In genomic region chr13:50236898-50237318, GRCh38 we compare ENCODE assay signal across 9 cellular contexts.
DNase-seq lines count a peak whose midpoint lies in the region; ATAC-seq, FAIRE-seq and TF ChIP-seq lines count a peak whose summit lies in the region.
"Had no signal": no experiment of that assay in that cellular context is flagged by ENCODE, and none has a peak within 500 bp of the region (broad histone marks: within the 10 kb centered on the region; RNA-seq: fewer than 3 reads in every experiment).

No MANE protein-coding gene starts in this region.

- DNase-seq in brain microvascular endothelial cell, result peak; percentile 48
- no peak for DNase-seq in HuH-7.5 (ENCODE audit: low spot score)
- DNase-seq in gastrocnemius medialis, result no peak
- no peak for DNase-seq in H54 (ENCODE audit: insufficient read length, low spot score)
- DNase-seq in NCI-H2107 treated with DMSO at 0.1 percent for 48 hours (lab: John Stamatoyannopoulos, UW; ENCODE audit: unreplicated experiment), result no peak

- peak overlapping the region; percentile 66 for H3K4me2 ChIP-seq in DOHH2 (ENCODE audit: low read length)

- no peaks in the 10 kb centered on the region; the same call in none of the 2 replicates for H3K9me3 ChIP-seq in DOHH2 (ENCODE audit: control insufficient read depth, insufficient read depth, low read length)
- no peaks in the 10 kb centered on the region for H3K9me3 ChIP-seq in gastrocnemius medialis

- H3K4me3 ChIP-seq in DOHH2 (ENCODE audit: low read length), result no peak overlapping the region
- H3K4me3 ChIP-seq in brain microvascular endothelial cell (ENCODE audit: low read depth, low read length), result no peak overlapping the region
- H3K4me3 ChIP-seq in gastrocnemius medialis, result no peak overlapping the region

- H3K36me3 ChIP-seq in DOHH2 (ENCODE audit: control insufficient read depth, low read length) (no peaks in the 10 kb centered on the region), brain microvascular endothelial cell (replicated peaks) (no peaks in the 10 kb centered on the region), gastrocnemius medialis (no peaks in the 10 kb centered on the region)

- peaks cover 18% of the 10 kb centered on the region for H3K4me1 ChIP-seq in DOHH2 (ENCODE audit: control insufficient read depth, low read length)
- no peaks in the 10 kb centered on the region for H3K4me1 ChIP-seq in gastrocnemius medialis

- ATAC-seq in GM21381 (IDR thresholded peaks at IDR 0.05; ENCODE audit: unreplicated experiment), result peak; percentile 94
- ATAC-seq in HG03521 (IDR thresholded peaks at IDR 0.05; ENCODE audit: unreplicated experiment), result peak; percentile 93
- no peak for ATAC-seq in gastrocnemius medialis

- no peaks in the 10 kb centered on the region for H3K9me2 ChIP-seq in DOHH2 (replicated peaks; ENCODE audit: control insufficient read depth, low read length)

- in situ Hi-C loops in brain microvascular endothelial cell (cut with HindIII; ENCODE audit: low pct_ligation_motif_present, low sequenced_read_pairs), result no loop called here
- in situ Hi-C loops in gastrocnemius medialis (cut with MboI; ENCODE audit: low sequenced_read_pairs in 4 of 4), result no loop called here

- no peaks in the 10 kb centered on the region for H3K79me2 ChIP-seq in DOHH2 (ENCODE audit: control insufficient read depth, low read length)

- TF ChIP-seq POLR2A in gastrocnemius medialis (IDR thresholded peaks at IDR 0.05), result no peak
- TF ChIP-seq POLR2A in H54 (IDR thresholded peaks at IDR 0.05; ENCODE audit: low read depth, low read length), result no peak

- H3K27ac ChIP-seq in DOHH2 (ENCODE audit: low read depth, low read length), result no peak overlapping the region
- H3K27ac ChIP-seq in brain microvascular endothelial cell, result peak overlapping the region; percentile 30
- H3K27ac ChIP-seq in gastrocnemius medialis, result no peak overlapping the region

- no peaks in the 10 kb centered on the region for H3F3A ChIP-seq in DOHH2 (ENCODE audit: control insufficient read depth, insufficient read depth)

- no peaks in the 10 kb centered on the region for H4K20me1 ChIP-seq in DOHH2 (ENCODE audit: control insufficient read depth, insufficient read depth, low read depth, low read length)

- H3K27me3 ChIP-seq in DOHH2 (ENCODE audit: control insufficient read depth, low read length) (no peaks in the 10 kb centered on the region), brain microvascular endothelial cell (replicated peaks) (no peaks in the 10 kb centered on the region), gastrocnemius medialis (no peaks in the 10 kb centered on the region)

- TF ChIP-seq CTCF in DOHH2 (IDR thresholded peaks at IDR 0.05; ENCODE audit: low read depth, low read length, poor library complexity, severe bottlenecking) (no peak), brain microvascular endothelial cell (IDR thresholded peaks at IDR 0.05; ENCODE audit: low read depth, low read length, missing control alignments) (no peak), gastrocnemius medialis (IDR thresholded peaks at IDR 0.05 in 4 of 5, conservative IDR thresholded peaks at IDR 0.05 in 1 of 5) (no peak)

- FAIRE-seq in H54 (lab: Jason Lieb, UNC), result no peak
- FAIRE-seq: TTC549 had no signal

- intact Hi-C loops in gastrocnemius medialis (cut with DNase I; ENCODE audit: low total_unique reads), result no loop called here

Comparison
In these comparisons a context has a peak if more than half of its experiments do, and no peak if none do; other contexts are left out.
1. ATAC-seq: peak in GM21381 (single experiment) and HG03521 (single experiment); none in gastrocnemius medialis (0 of 2).